8 cellular contexts compared by ENCODE assay signal in the genomic region with DNA sequence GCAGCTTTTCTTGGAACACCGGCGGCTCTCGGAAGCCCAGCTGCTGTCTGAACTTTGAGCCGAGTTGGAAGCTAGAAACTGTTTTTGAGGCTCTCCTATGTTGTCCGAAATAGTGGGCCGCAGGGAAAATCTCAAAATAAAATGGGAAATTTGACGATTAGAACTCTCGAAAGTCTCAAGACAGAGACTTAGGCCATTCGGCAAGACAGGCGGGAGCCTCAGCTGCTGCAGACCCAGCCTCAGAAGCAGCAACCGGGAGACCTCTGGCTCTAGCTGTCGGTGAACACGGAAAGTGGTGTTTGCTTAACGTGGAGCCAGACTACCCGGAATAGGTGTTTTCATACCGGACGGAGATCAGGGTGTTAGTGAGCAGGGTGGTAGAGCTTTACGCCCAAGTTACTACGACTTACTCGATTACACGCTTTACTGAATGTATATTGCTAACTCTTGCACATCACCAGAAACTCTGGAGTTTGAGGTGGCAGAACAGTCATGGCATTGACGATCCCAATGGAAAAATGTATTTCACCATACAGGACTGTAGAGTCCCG.
DNase-seq lines count a peak whose midpoint lies in the region; ATAC-seq lines count a peak whose summit lies in the region.

No MANE protein-coding gene starts in this region.

- no peaks in the 10 kb centered on the region for H3K27me3 ChIP-seq in subcutaneous abdominal adipose tissue (ENCODE audit: control insufficient read depth in 5 of 5, insufficient read depth in 4 of 5, low read length in 5 of 5)

- H3K27ac ChIP-seq in subcutaneous abdominal adipose tissue (ENCODE audit: low read depth, low read length) = peak overlapping the region; percentile 99

- H3K4me1 Mint-ChIP-seq in activated naive CD8-positive, alpha-beta T cell treated with anti-CD3 and anti-CD28 coated beads, Interleukin-2, amount 50 U/mL, for 24 hours = peaks cover 26% of the 10 kb centered on the region

- H3K4me3 ChIP-seq in iPS-18c (ENCODE audit: insufficient read depth, low read depth, low read length) = peak overlapping the region; percentile 86
- H3K4me3 ChIP-seq in subcutaneous abdominal adipose tissue (ENCODE audit: low read depth in 1 of 5, low read length in 5 of 5) = peak overlapping the region; percentile 78 to 88 (median 81)

- peaks cover 10 to 62% (median 58%) of the 10 kb centered on the region in 5 donors for H3K36me3 ChIP-seq in subcutaneous abdominal adipose tissue (ENCODE audit: control insufficient read depth in 5 of 5, insufficient read depth in 5 of 5, low read length in 5 of 5)

- H3K27me3 Mint-ChIP-seq in activated naive CD8-positive, alpha-beta T cell treated with anti-CD3 and anti-CD28 coated beads, Interleukin-2, amount 50 U/mL, for 24 hours = no peaks in the 10 kb centered on the region

- no peaks in the 10 kb centered on the region for H3K9me3 Mint-ChIP-seq in activated naive CD8-positive, alpha-beta T cell treated with anti-CD3 and anti-CD28 coated beads, Interleukin-2, amount 50 U/mL, for 24 hours

- peak overlapping the region; percentile 85 for H3K4me3 Mint-ChIP-seq in activated naive CD8-positive, alpha-beta T cell treated with anti-CD3 and anti-CD28 coated beads, Interleukin-2, amount 50 U/mL, for 24 hours

- ATAC-seq in HG02885 (IDR thresholded peaks at IDR 0.05; ENCODE audit: poor library complexity, unreplicated experiment) (peak; percentile 10), GM18519 (IDR thresholded peaks at IDR 0.05; ENCODE audit: low FRiP score, unreplicated experiment) (no peak)
- ATAC-seq in activated naive CD8-positive, alpha-beta T cell treated with anti-CD3 and anti-CD28 coated beads, Interleukin-2, amount 50 U/mL, for 24 hours = no peak

- DNase-seq in EL = peak; percentile 18
- DNase-seq in activated naive CD8-positive, alpha-beta T cell treated with anti-CD3 and anti-CD28 coated beads, Interleukin-2, amount 50 U/mL, for 24 hours = no peak
- DNase-seq in epidermal melanocyte (ENCODE audit: insufficient read length, low spot score) = no peak
- no peak for DNase-seq in KG1 (lab: John Stamatoyannopoulos, UW)

- peak overlapping the region; percentile 93 for H3K27ac Mint-ChIP-seq in activated naive CD8-positive, alpha-beta T cell treated with anti-CD3 and anti-CD28 coated beads, Interleukin-2, amount 50 U/mL, for 24 hours

- peaks cover 38% of the 10 kb centered on the region for H3K36me3 Mint-ChIP-seq in activated naive CD8-positive, alpha-beta T cell treated with anti-CD3 and anti-CD28 coated beads, Interleukin-2, amount 50 U/mL, for 24 hours (ENCODE audit: low read depth)

- H3K9me3 ChIP-seq in iPS-18c (ENCODE audit: control insufficient read depth, insufficient read depth, low read length) = no peaks in the 10 kb centered on the region
- H3K9me3 ChIP-seq in subcutaneous abdominal adipose tissue (ENCODE audit: control insufficient read depth in 5 of 5, low read length in 5 of 5) = no peaks in the 10 kb centered on the region

- peak overlapping the region; percentile 90 to 99 (median 99) for H3K9ac ChIP-seq in subcutaneous abdominal adipose tissue (ENCODE audit: low read length in 5 of 5)

- H3K4me1 ChIP-seq in subcutaneous abdominal adipose tissue (ENCODE audit: control insufficient read depth in 5 of 5, insufficient read depth in 5 of 5, low read length in 5 of 5) = peaks cover 5 to 27% (median 22%) of the 10 kb centered on the region in 5 donors
